Comparison of ENCODE assay signal across 7 cellular contexts in genomic region chr4:11066584-11066983, GRCh38.
DNase-seq lines count a peak whose midpoint lies in the region; ATAC-seq, FAIRE-seq and TF ChIP-seq lines count a peak whose summit lies in the region.
"Not testable (repeated sequence)": the region's sequence is repeated elsewhere in the genome, so short reads cannot be mapped to it uniquely, and the experiment has no call there.

No MANE protein-coding gene starts in this region.

- not testable (repeated sequence) for H3K27me3 Mint-ChIP-seq in activated T-cell treated with anti-CD3 and anti-CD28 coated beads, Interleukin-2, amount 50 U/mL, for 4 hours (ENCODE audit: low read depth); nephron progenitor cell (ENCODE audit: low read depth, poor library complexity)

- ATAC-seq in activated T-cell treated with anti-CD3 and anti-CD28 coated beads, Interleukin-2, amount 50 U/mL, for 4 hours: not testable (repeated sequence)

- TF ChIP-seq CTCF in H1 (IDR thresholded peaks at IDR 0.05; ENCODE audit: control extremely low read depth in 1 of 3, insufficient read depth in 1 of 3, low read depth in 1 of 3, low read length in 3 of 3); nephron progenitor cell (IDR thresholded peaks at IDR 0.05): not testable (repeated sequence)

- not testable (repeated sequence) for H3K23ac ChIP-seq in H1 (ENCODE audit: insufficient read length)

- H4K5ac ChIP-seq in H1 (ENCODE audit: insufficient read length, low read depth, low read length): not testable (repeated sequence)

- H4K91ac ChIP-seq in H1 (replicated peaks; ENCODE audit: insufficient read length, low read length): not testable (repeated sequence)

- peak overlapping the region; percentile 42 for H3K4me3 ChIP-seq in NT2/D1 (ENCODE audit: insufficient read length, low read depth)
- H3K4me3 ChIP-seq in H1 (ENCODE audit: extremely low read depth in 1 of 4, insufficient read depth in 2 of 4, low read depth in 3 of 4, low read length in 4 of 4): peak overlapping the region; percentile 10 to 56 (median 36); a peak in 5 of 8 replicates
- peak overlapping the region; percentile 70 for H3K4me3 ChIP-seq in iPS-18a (ENCODE audit: low read length)

- not testable (repeated sequence) for H3K79me2 ChIP-seq in H1 (ENCODE audit: control insufficient read depth in 1 of 2, insufficient read depth in 2 of 2, low read length in 2 of 2)

- H3K27ac ChIP-seq in H1 (ENCODE audit: low read depth, low read length); iPS-18a (ENCODE audit: low read length): not testable (repeated sequence)

- H4K20me1 ChIP-seq in H1 (replicated peaks in 1 of 2; ENCODE audit: control insufficient read depth in 1 of 2, insufficient read depth in 2 of 2, low read length in 2 of 2): not testable (repeated sequence)

- TF ChIP-seq POLR2A in H1 (IDR thresholded peaks at IDR 0.05; ENCODE audit: control extremely low read depth in 1 of 2, low read depth in 2 of 2, low read length in 2 of 2): not testable (repeated sequence)

- not testable (repeated sequence) for H3K9me3 ChIP-seq in NT2/D1 (ENCODE audit: insufficient read depth, low read length); H1 (ENCODE audit: insufficient read depth in 2 of 2, low read depth in 1 of 2, low read length in 1 of 2); iPS-18a (ENCODE audit: control insufficient read depth, low read depth, low read length)

- POLR2A ChIA-PET in H1 (lab: Charles Lee; ENCODE audit: partially characterized antibody): interaction anchor here (1.3 kb wide), 1 partner anchor 8 kb away, joined by 3 read pairs; no protein-coding TSS in a partner anchor

- TF ChIP-seq RAD21 in H1 (IDR thresholded peaks at IDR 0.05 in 1 of 2, conservative IDR thresholded peaks at IDR 0.05 in 1 of 2; ENCODE audit: low read depth in 2 of 2, low read length in 2 of 2): not testable (repeated sequence)

- H3K4me1 Mint-ChIP-seq in activated T-cell treated with anti-CD3 and anti-CD28 coated beads, Interleukin-2, amount 50 U/mL, for 4 hours (ENCODE audit: low read depth): not testable (repeated sequence)
- peaks cover 11% of the 10 kb centered on the region for H3K4me1 Mint-ChIP-seq in nephron progenitor cell

- not testable (repeated sequence) for H3K36me3 Mint-ChIP-seq in activated T-cell treated with anti-CD3 and anti-CD28 coated beads, Interleukin-2, amount 50 U/mL, for 4 hours (ENCODE audit: insufficient read depth); nephron progenitor cell (ENCODE audit: low read depth)

- FAIRE-seq in H1 (lab: Jason Lieb, UNC): not testable (repeated sequence)

- H2BK120ac ChIP-seq in H1 (replicated peaks; ENCODE audit: low read depth, low read length): not testable (repeated sequence)

- H3K79me1 ChIP-seq in H1 (ENCODE audit: low read depth, low read length): not testable (repeated sequence)

- peak overlapping the region; percentile 40; the same call in 1 of the 2 replicates for H2BK5ac ChIP-seq in H1 (ENCODE audit: low read depth, low read length)

- not testable (repeated sequence) for TF ChIP-seq EP300 in H1 (IDR thresholded peaks at IDR 0.05; ENCODE audit: borderline replicate concordance in 1 of 2, low read depth in 2 of 2, low read length in 2 of 2)

- H2AFZ ChIP-seq in H1 (ENCODE audit: low read length): not testable (repeated sequence)

- H4K8ac ChIP-seq in H1 (ENCODE audit: extremely low read depth, insufficient read depth, low read length): not testable (repeated sequence)

- not testable (repeated sequence) for H3K18ac ChIP-seq in H1 (ENCODE audit: extremely low read depth, low read length)

- peak overlapping the region; percentile 21 for H3K9ac ChIP-seq in NT2/D1 (ENCODE audit: insufficient read length, low read depth)
- H3K9ac ChIP-seq in H1 (replicated peaks in 1 of 4; ENCODE audit: extremely low read depth in 1 of 4, low read depth in 3 of 4, low read length in 3 of 4): not testable (repeated sequence)
- peak overlapping the region; percentile 56 for H3K9ac ChIP-seq in iPS-18a (ENCODE audit: low read length)

- H3K27ac Mint-ChIP-seq in nephron progenitor cell: not testable (repeated sequence)

- peak overlapping the region; percentile 43 to 74; a peak in 3 of 4 replicates for H3K4me2 ChIP-seq in H1 (ENCODE audit: insufficient read depth in 1 of 2, low read depth in 2 of 2, low read length in 2 of 2)

- not testable (repeated sequence) for H3K36me3 ChIP-seq in NT2/D1 (ENCODE audit: insufficient read depth, insufficient read length, low read length); H1 (ENCODE audit: control insufficient read depth in 2 of 4, insufficient read depth in 4 of 4, low read length in 3 of 4); iPS-18a (ENCODE audit: control insufficient read depth, low read depth, low read length)

- H3K14ac ChIP-seq in H1 (ENCODE audit: insufficient read length): not testable (repeated sequence)

- H3K56ac ChIP-seq in H1 (replicated peaks; ENCODE audit: insufficient read length, low read depth, low read length): not testable (repeated sequence)

- not testable (repeated sequence) for H3K9me3 Mint-ChIP-seq in activated T-cell treated with anti-CD3 and anti-CD28 coated beads, Interleukin-2, amount 50 U/mL, for 4 hours
- H3K9me3 Mint-ChIP-seq in nephron progenitor cell: peaks cover 16% of the 10 kb centered on the region

- H3K4ac ChIP-seq in H1 (replicated peaks; ENCODE audit: insufficient read length, low read depth, low read length): not testable (repeated sequence)

- not testable (repeated sequence) for H3K4me1 ChIP-seq in NT2/D1 (ENCODE audit: insufficient read depth, insufficient read length); H1 (replicated peaks in 1 of 4; ENCODE audit: control insufficient read depth in 3 of 4, insufficient read depth in 4 of 4, low read length in 3 of 4)
- peaks cover 20% of the 10 kb centered on the region for H3K4me1 ChIP-seq in iPS-18a (ENCODE audit: control insufficient read depth, low read depth, low read length)

- CTCF ChIA-PET in H1 (lab: Charles Lee; ENCODE audit: partially characterized antibody): interaction anchor here (1.0 to 1.4 kb wide), 3 partner anchors 11 to 358 kb away, joined by 3 read pairs; no protein-coding TSS in a partner anchor

- not testable (repeated sequence) for H2BK15ac ChIP-seq in H1 (ENCODE audit: low read length)

- not testable (repeated sequence) for H3K23me2 ChIP-seq in H1 (ENCODE audit: low read depth, low read length)

- peak overlapping the region; percentile 26 for H3K4me3 Mint-ChIP-seq in activated T-cell treated with anti-CD3 and anti-CD28 coated beads, Interleukin-2, amount 50 U/mL, for 4 hours
- H3K4me3 Mint-ChIP-seq in nephron progenitor cell: peak overlapping the region; percentile 84

- H3K27me3 ChIP-seq in NT2/D1 (ENCODE audit: insufficient read depth, insufficient read length); H1 (replicated peaks in 1 of 4; ENCODE audit: control insufficient read depth in 3 of 4, extremely low read depth in 1 of 4, insufficient read depth in 3 of 4, low read length in 3 of 4); iPS-18a (ENCODE audit: control insufficient read depth, insufficient read depth, low read length): not testable (repeated sequence)

- DNase-seq in ELF-1 (ENCODE audit: low read depth, low spot score) (peak; percentile 56), NCI-H1417 (lab: John Stamatoyannopoulos, UW) (peak in 2 of 3 experiments; percentile 22 to 39), H1 (ENCODE audit: low read depth in 1 of 2, low spot score in 2 of 2) (peak in 1 of 2 experiments; percentile 75)
- DNase-seq in NT2/D1 (ENCODE audit: low read depth, low spot score); activated T-cell treated with anti-CD3 and anti-CD28 coated beads, Interleukin-2, amount 50 U/mL, for 4 hours; nephron progenitor cell: not testable (repeated sequence)

- H2BK12ac ChIP-seq in H1 (ENCODE audit: low read depth, low read length): peak overlapping the region; percentile 40; the same call in 1 of the 2 replicates

- H2AK5ac ChIP-seq in H1 (ENCODE audit: low read depth, low read length): not testable (repeated sequence)

- 57% methylated on average over 19 of the region's 22 CpGs; no CpG with 5 or more reads in 1 of the 2 experiments for WGBS in H1 (ENCODE audit: extremely low coverage in 1 of 2, insufficient coverage in 1 of 2, insufficient read length in 1 of 2, insufficient replicate concordance in 2 of 2, low coverage in 1 of 2, low lambda C conversion rate in 2 of 2, missing lambda C conversion rate in 1 of 2), 2 experiments

- not testable (repeated sequence) for H2BK20ac ChIP-seq in H1 (ENCODE audit: low read length)
